Comparison of ENCODE assay signal across 25 cellular contexts in genomic region chr17:70938311-70938710, GRCh38.
A peak's percentile ranks its signal among the peaks of the same experiment; 100 is the strongest.
DNase-seq lines count a peak whose midpoint lies in the region; TF ChIP-seq lines count a peak whose summit lies in the region.
"Had no signal": no experiment of that assay in that cellular context is flagged by ENCODE, and none has a peak within 500 bp of the region (broad histone marks: within the 10 kb centered on the region; RNA-seq: fewer than 3 reads in every experiment).

No MANE protein-coding gene starts in this region.

- WGBS in smooth muscle cell (ENCODE audit: low lambda C conversion rate): 38% methylated on average over 7 of the region's 7 CpGs

- H3K4me1 ChIP-seq in smooth muscle cell (ENCODE audit: low read depth): no peaks in the 10 kb centered on the region
- H3K4me1 ChIP-seq: A549, HAP-1, prostate gland had no signal

- no peak overlapping the region for H3K4me2 ChIP-seq in smooth muscle cell
- H3K4me2 ChIP-seq: A549, KMS-11 had no signal

- H3K27ac Mint-ChIP-seq in activated naive CD4-positive, alpha-beta T cell treated with anti-CD3 and anti-CD28 coated beads, Interleukin-2, amount 10 ng/mL, durations not matched to agents 7 days and 5 days: no peak overlapping the region
- H3K27ac Mint-ChIP-seq: activated CD8-positive, alpha-beta T cell treated with anti-CD3 and anti-CD28 coated beads, Interleukin-2, amount 10 ng/mL, durations not matched to agents 7 days and 5 days; B cell; CD8-positive, alpha-beta memory T cell had no signal

- no peak overlapping the region for H3K4me3 Mint-ChIP-seq in activated naive CD4-positive, alpha-beta T cell treated with anti-CD3 and anti-CD28 coated beads, Interleukin-2, amount 10 ng/mL, durations not matched to agents 7 days and 5 days
- H3K4me3 Mint-ChIP-seq: activated CD8-positive, alpha-beta T cell treated with anti-CD3 and anti-CD28 coated beads, Interleukin-2, amount 10 ng/mL, durations not matched to agents 7 days and 5 days; B cell; CD8-positive, alpha-beta memory T cell; central memory CD8-positive, alpha-beta T cell had no signal

- H3K27me3 ChIP-seq in smooth muscle cell (ENCODE audit: low read depth): no peaks in the 10 kb centered on the region

- H3K27ac ChIP-seq in smooth muscle cell (ENCODE audit: low read depth): no peak overlapping the region
- H3K27ac ChIP-seq: A549, KMS-11, prostate gland had no signal

- CTCF ChIA-PET in activated naive CD4-positive, alpha-beta T cell treated with anti-CD3 and anti-CD28 coated beads, Interleukin-2, amount 10 ng/mL, durations not matched to agents 7 days and 5 days (lab: Charles Lee): no interaction called here

- no peaks in the 10 kb centered on the region for H3K36me3 Mint-ChIP-seq in activated naive CD4-positive, alpha-beta T cell treated with anti-CD3 and anti-CD28 coated beads, Interleukin-2, amount 10 ng/mL, durations not matched to agents 7 days and 5 days
- H3K36me3 Mint-ChIP-seq: CD8-positive, alpha-beta memory T cell had no signal

- peak; percentile 5 for DNase-seq in NCI-H2196 (lab: John Stamatoyannopoulos, UW; ENCODE audit: unreplicated experiment)
- no peak for DNase-seq in NCI-H2196 treated with DMSO at 0.1 percent for 48 hours (lab: John Stamatoyannopoulos, UW; ENCODE audit: unreplicated experiment)
- peak; percentile 63 for DNase-seq in LNCaP clone FGC (ENCODE audit: low read depth)
- peak; percentile 86 for DNase-seq in NCI-H774 (lab: John Stamatoyannopoulos, UW)
- DNase-seq in smooth muscle cell (lab: John Stamatoyannopoulos, UW; ENCODE audit: unreplicated experiment): no peak
- no peak for DNase-seq in activated naive CD4-positive, alpha-beta T cell treated with anti-CD3 and anti-CD28 coated beads, Interleukin-2, amount 10 ng/mL, durations not matched to agents 7 days and 5 days
- no peak for DNase-seq in NCI-H187 (lab: John Stamatoyannopoulos, UW)
- no peak for DNase-seq in cortex of kidney (lab: John Stamatoyannopoulos, UW)
- DNase-seq: activated CD4-positive, CD25-positive, alpha-beta regulatory T cell treated with anti-CD3 and anti-CD28 coated beads, Interleukin-2, amount 50 U/mL, for 72 hours; activated CD8-positive, alpha-beta T cell treated with anti-CD3 and anti-CD28 coated beads, Interleukin-2, amount 10 ng/mL, durations not matched to agents 7 days and 5 days; activated effector memory CD4-positive, alpha-beta T cell treated with Interleukin-2 at 50 U/mL for 16 hours; activated T-cell treated with anti-CD3 and anti-CD28 coated beads for 4 hours; CD8-positive, alpha-beta memory T cell; DND-41; kidney; MV-4-11; NCI-H226; T-helper 1 cell had no signal

- no peaks in the 10 kb centered on the region for H3K27me3 Mint-ChIP-seq in activated naive CD4-positive, alpha-beta T cell treated with anti-CD3 and anti-CD28 coated beads, Interleukin-2, amount 10 ng/mL, durations not matched to agents 7 days and 5 days
- H3K27me3 Mint-ChIP-seq: B cell; CD8-positive, alpha-beta memory T cell; central memory CD8-positive, alpha-beta T cell had no signal

- H2AFZ ChIP-seq in smooth muscle cell (ENCODE audit: low read depth): peak overlapping the region; percentile 71

- H3K79me2 ChIP-seq in smooth muscle cell (ENCODE audit: low read depth): no peaks in the 10 kb centered on the region

- no peak for TF ChIP-seq CTCF in LNCaP clone FGC (IDR thresholded peaks at IDR 0.05; ENCODE audit: control insufficient read depth, extremely low read depth, insufficient read depth)
- TF ChIP-seq CTCF in smooth muscle cell (IDR thresholded peaks at IDR 0.05; ENCODE audit: borderline replicate concordance, insufficient read depth, poor library complexity, severe bottlenecking): no peak

- peaks cover 3% of the 10 kb centered on the region for H3F3A ChIP-seq in smooth muscle cell (ENCODE audit: low read depth)

- H4K20me1 ChIP-seq in smooth muscle cell (ENCODE audit: low read depth): no peaks in the 10 kb centered on the region

- H3K4me3 ChIP-seq in LNCaP clone FGC (ENCODE audit: low read depth, low read length): no peak overlapping the region
- H3K4me3 ChIP-seq in smooth muscle cell: no peak overlapping the region
- H3K4me3 ChIP-seq: A549, HAP-1, lung, prostate gland had no signal

- H3K36me3 ChIP-seq in smooth muscle cell (ENCODE audit: low read depth): no peaks in the 10 kb centered on the region
- H3K36me3 ChIP-seq: HAP-1, prostate gland had no signal

- no peaks in the 10 kb centered on the region for H3K9me3 ChIP-seq in smooth muscle cell (replicated peaks; ENCODE audit: low read depth)
- H3K9me3 ChIP-seq: A549, prostate gland had no signal

- H3K4me1 Mint-ChIP-seq in activated naive CD4-positive, alpha-beta T cell treated with anti-CD3 and anti-CD28 coated beads, Interleukin-2, amount 10 ng/mL, durations not matched to agents 7 days and 5 days: no peaks in the 10 kb centered on the region
- H3K4me1 Mint-ChIP-seq: B cell; CD8-positive, alpha-beta memory T cell; central memory CD8-positive, alpha-beta T cell had no signal

- H3K9ac ChIP-seq in smooth muscle cell (ENCODE audit: low read depth): no peak overlapping the region
- H3K9ac ChIP-seq: KMS-11 had no signal

- H3K9me3 Mint-ChIP-seq in activated naive CD4-positive, alpha-beta T cell treated with anti-CD3 and anti-CD28 coated beads, Interleukin-2, amount 10 ng/mL, durations not matched to agents 7 days and 5 days: peaks cover 6% of the 10 kb centered on the region

Comparison
In these comparisons a context has a peak if more than half of its experiments do, and no peak if none do; other contexts are left out.
1. DNase-seq: peak in NCI-H2196 (single experiment), LNCaP clone FGC (single experiment) and NCI-H774 (single experiment); none in NCI-H2196 treated with DMSO at 0.1 percent for 48 hours (single experiment), smooth muscle cell (single experiment), activated naive CD4-positive, alpha-beta T cell treated with anti-CD3 and anti-CD28 coated beads, Interleukin-2, amount 10 ng/mL, durations not matched to agents 7 days and 5 days (single experiment), NCI-H187 (0 of 2) and cortex of kidney (single experiment).